In the genomic region with DNA sequence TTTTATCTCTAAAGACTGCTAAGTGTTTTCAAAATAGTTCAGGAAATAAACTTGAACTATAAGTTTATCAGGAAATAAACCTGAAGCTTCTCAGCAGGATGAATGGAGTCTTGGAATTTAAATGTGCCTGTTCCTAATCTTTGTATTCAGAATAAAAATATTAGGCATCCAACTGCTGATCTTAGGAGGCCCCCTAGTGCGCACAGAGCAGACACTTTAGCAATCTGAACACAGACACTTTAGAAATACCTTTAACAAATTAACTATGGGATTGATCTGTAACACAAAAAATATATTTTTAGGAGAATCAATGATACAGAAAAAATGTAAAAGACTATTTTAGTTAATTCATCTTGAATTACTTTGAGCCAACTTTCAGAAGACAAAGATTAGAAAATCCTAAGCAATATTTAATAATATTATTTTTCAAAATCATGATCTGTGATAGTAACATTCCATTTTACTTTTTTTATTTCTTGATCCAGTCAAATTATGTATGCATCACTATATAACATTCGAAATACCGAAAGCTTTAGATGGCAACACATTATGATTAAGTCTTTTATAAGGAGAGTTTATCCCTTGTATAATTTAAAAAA, we compare ENCODE assay signal across 8 cellular contexts.
A peak's percentile ranks its signal among the peaks of the same experiment; 100 is the strongest.
DNase-seq lines count a peak whose midpoint lies in the region; ATAC-seq, FAIRE-seq and TF ChIP-seq lines count a peak whose summit lies in the region.

No MANE protein-coding gene starts in this region.

- H3K4me3 Mint-ChIP-seq in stimulated activated naive B cell treated with anti-CD40 and anti-IgM and Interleukin-4, amounts not matched to agents 10 μg/mL and 1 μg/mL and 100 μg/mL, for 72 hours, result no peak overlapping the region

- CTCF ChIA-PET in K562 (lab: Yijun Ruan, JAX; ENCODE audit: low intra/inter-chr PET ratio), result interaction anchor here (0.7 to 1.5 kb wide), 2 partner anchors 495 to 1000 kb away, joined by 4 to 11 read pairs; no protein-coding TSS in a partner anchor

- H3K4me3 ChIP-seq in Peyer's patch (no peak overlapping the region), K562 (no peak overlapping the region)

- H3K36me3 Mint-ChIP-seq in stimulated activated naive B cell treated with anti-CD40 and anti-IgM and Interleukin-4, amounts not matched to agents 10 μg/mL and 1 μg/mL and 100 μg/mL, for 72 hours, result peaks cover 3 to 5% of the 10 kb centered on the region in 2 donors

- peak; percentile 51 for DNase-seq in COLO829 (ENCODE audit: low spot score)
- DNase-seq in HK-2 (ENCODE audit: unreplicated experiment), result peak; percentile 9
- DNase-seq in Peyer's patch, result peak in 2 of 3 donors; percentile 19 to 61
- DNase-seq in K562 (ENCODE audit: extremely low read depth in 1 of 4, low spot score in 3 of 4), result peak in 2 of 4 experiments; percentile 28 to 37
- peak; percentile 57 for DNase-seq in iris pigment epithelial cell (ENCODE audit: low read depth)
- DNase-seq in stimulated activated naive B cell treated with anti-CD40 and anti-IgM and Interleukin-4, amounts not matched to agents 10 μg/mL and 1 μg/mL and 100 μg/mL, for 72 hours, result no peak

- ATAC-seq in K562 (peak; percentile 47; the same call in 1 of the 3 replicates), HG02678 (IDR thresholded peaks at IDR 0.05; ENCODE audit: unreplicated experiment) (no peak), HG03469 (IDR thresholded peaks at IDR 0.05; ENCODE audit: unreplicated experiment) (no peak)
- peak; percentile 48 to 72 for ATAC-seq in stimulated activated naive B cell treated with anti-CD40 and anti-IgM and Interleukin-4, amounts not matched to agents 10 μg/mL and 1 μg/mL and 100 μg/mL, for 72 hours (replicated peaks)

- TF ChIP-seq POLR2A in Peyer's patch (IDR thresholded peaks at IDR 0.05) (no peak), K562 (conservative IDR thresholded peaks at IDR 0.05) (no peak)

- H3K4me1 Mint-ChIP-seq in stimulated activated naive B cell treated with anti-CD40 and anti-IgM and Interleukin-4, amounts not matched to agents 10 μg/mL and 1 μg/mL and 100 μg/mL, for 72 hours, result peaks cover 0 to 9% of the 10 kb centered on the region in 2 donors

- no peaks in the 10 kb centered on the region for H3K36me3 ChIP-seq in Peyer's patch
- no peaks in the 10 kb centered on the region for H3K36me3 ChIP-seq in K562 (ENCODE audit: control insufficient read depth, insufficient read depth, low read length)

- no peaks in the 10 kb centered on the region for H3K9me1 ChIP-seq in K562 (ENCODE audit: control insufficient read depth, insufficient read depth, low read length)

- no peak overlapping the region for H3K9ac ChIP-seq in K562 (ENCODE audit: insufficient read depth in 1 of 2, low read depth in 2 of 2, low read length in 2 of 2)

- H3K27ac Mint-ChIP-seq in stimulated activated naive B cell treated with anti-CD40 and anti-IgM and Interleukin-4, amounts not matched to agents 10 μg/mL and 1 μg/mL and 100 μg/mL, for 72 hours, result no peak overlapping the region

- TF ChIP-seq CTCF in Peyer's patch (IDR thresholded peaks at IDR 0.05) (peak in 4 of 6 experiments; percentile 50 to 66 (median 56)), K562 (IDR thresholded peaks at IDR 0.05 in 2 of 3, conservative IDR thresholded peaks at IDR 0.05 in 1 of 3; ENCODE audit: insufficient read depth in 2 of 3, low read depth in 1 of 3, low read length in 3 of 3) (peak; percentile 47 to 70 (median 50); a peak in 4 of 6 replicates)

- no peak for FAIRE-seq in K562 (lab: Jason Lieb, UNC)

- TF ChIP-seq RAD21 in K562 (CRISPR knock-in tag; conservative IDR thresholded peaks at IDR 0.05 in 1 of 2, IDR thresholded peaks at IDR 0.05 in 1 of 2), result peak; percentile 86 to 88

- no peaks in the 10 kb centered on the region for H3K79me2 ChIP-seq in K562 (ENCODE audit: control insufficient read depth, insufficient read depth, low read length)

- POLR2A ChIA-PET in K562 (lab: Yijun Ruan, JAX), result no interaction called here

- no peak overlapping the region for H3K4me2 ChIP-seq in K562 (ENCODE audit: insufficient read depth, low read length)

- H3K27ac ChIP-seq in Peyer's patch, result no peak overlapping the region
- H3K27ac ChIP-seq in K562 (ENCODE audit: extremely low read depth, low read depth, low read length), result no peak overlapping the region

- intact Hi-C loops in K562 (cut with micrococcal nuclease), result loop anchor here (1.0 to 5.0 kb wide), 3 partner anchors 197 to 675 kb away; no protein-coding TSS in a partner anchor

- no peaks in the 10 kb centered on the region for H4K20me1 ChIP-seq in K562 (replicated peaks; ENCODE audit: control insufficient read depth, insufficient read depth, low read length)

- H3K27me3 ChIP-seq in Peyer's patch (no peaks in the 10 kb centered on the region), K562 (ENCODE audit: control insufficient read depth in 2 of 2, insufficient read depth in 2 of 2, low read length in 2 of 2) (no peaks in the 10 kb centered on the region)

- TF ChIP-seq EP300 in K562 (IDR thresholded peaks at IDR 0.05; ENCODE audit: low read length), result no peak

- H3K9me3 ChIP-seq in Peyer's patch, result no peaks in the 10 kb centered on the region
- no peaks in the 10 kb centered on the region for H3K9me3 ChIP-seq in K562 (replicated peaks; ENCODE audit: control insufficient read depth, insufficient read depth, low read depth, low read length)

- no TSS peak for BruUV-seq in K562 (replicated peaks; lab: Mats Ljungman, UMichigan)

- 2% methylated on average over 3 of the region's 3 CpGs for WGBS in K562 (ENCODE audit: insufficient coverage, low coverage, missing lambda C conversion rate)

- in situ Hi-C loops in K562 (cut with MboI), result loop anchor here (10.0 kb wide), 1 partner anchor 672 kb away; no protein-coding TSS in a partner anchor

- H3K9me3 Mint-ChIP-seq in stimulated activated naive B cell treated with anti-CD40 and anti-IgM and Interleukin-4, amounts not matched to agents 10 μg/mL and 1 μg/mL and 100 μg/mL, for 72 hours, result no peaks in the 10 kb centered on the region

- no peak overlapping the region for H2AFZ ChIP-seq in K562 (ENCODE audit: low read depth, low read length)

- H3K4me1 ChIP-seq in Peyer's patch (no peaks in the 10 kb centered on the region), K562 (replicated peaks in 1 of 2; ENCODE audit: control insufficient read depth in 2 of 2, insufficient read depth in 2 of 2, low read length in 2 of 2) (peaks cover 0 to 5% of the 10 kb centered on the region in 2 experiments; a peak in 1 of 5 replicates)

- H3K27me3 Mint-ChIP-seq in stimulated activated naive B cell treated with anti-CD40 and anti-IgM and Interleukin-4, amounts not matched to agents 10 μg/mL and 1 μg/mL and 100 μg/mL, for 72 hours, result peaks cover 0 to 5% of the 10 kb centered on the region in 2 donors

TF ChIP-seq in K562, 482 proteins besides CTCF, POLR2A, EP300 and RAD21:
- TF ChIP-seq SAP30 (IDR thresholded peaks at IDR 0.05; ENCODE audit: borderline replicate concordance, insufficient read depth, low read depth, low read length, poor library complexity, severe bottlenecking), result no peak
- TF ChIP-seq SMC3 (conservative IDR thresholded peaks at IDR 0.05; ENCODE audit: insufficient read depth, low read depth, low read length), result peak; percentile 30; the same call in 1 of the 2 replicates
- TF ChIP-seq, protein P1, sequence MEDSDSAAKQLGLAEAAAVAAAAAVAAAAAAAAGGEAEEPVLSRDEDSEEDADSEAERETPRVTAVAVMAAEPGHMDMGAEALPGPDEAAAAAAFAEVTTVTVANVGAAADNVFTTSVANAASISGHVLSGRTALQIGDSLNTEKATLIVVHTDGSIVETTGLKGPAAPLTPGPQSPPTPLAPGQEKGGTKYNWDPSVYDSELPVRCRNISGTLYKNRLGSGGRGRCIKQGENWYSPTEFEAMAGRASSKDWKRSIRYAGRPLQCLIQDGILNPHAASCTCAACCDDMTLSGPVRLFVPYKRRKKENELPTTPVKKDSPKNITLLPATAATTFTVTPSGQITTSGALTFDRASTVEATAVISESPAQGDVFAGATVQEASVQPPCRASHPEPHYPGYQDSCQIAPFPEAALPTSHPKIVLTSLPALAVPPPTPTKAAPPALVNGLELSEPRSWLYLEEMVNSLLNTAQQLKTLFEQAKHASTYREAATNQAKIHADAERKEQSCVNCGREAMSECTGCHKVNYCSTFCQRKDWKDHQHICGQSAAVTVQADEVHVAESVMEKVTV (CRISPR knock-in tag; IDR thresholded peaks at IDR 0.05), result peak; percentile 72
- peak; percentile 45; the same call in 1 of the 2 replicates for TF ChIP-seq ARID2 (IDR thresholded peaks at IDR 0.05)

Comparison
In these comparisons a context has a peak if more than half of its experiments do, and no peak if none do; other contexts are left out.
1. ATAC-seq: peak in K562 (single experiment) and stimulated activated naive B cell treated with anti-CD40 and anti-IgM and Interleukin-4, amounts not matched to agents 10 μg/mL and 1 μg/mL and 100 μg/mL, for 72 hours (2 of 2); none in HG02678 (single experiment) and HG03469 (single experiment).